In genomic region chr13:57739089-57739488, GRCh38 we compare ENCODE assay signal across 21 cellular contexts.
DNase-seq lines count a peak whose midpoint lies in the region; ATAC-seq and TF ChIP-seq lines count a peak whose summit lies in the region.
"Had no signal": no experiment of that assay in that cellular context is flagged by ENCODE, and none has a peak within 500 bp of the region (broad histone marks: within the 10 kb centered on the region; RNA-seq: fewer than 3 reads in every experiment).

No MANE protein-coding gene starts in this region.

- H3K4me3 ChIP-seq in GM23338 = no peak overlapping the region
- H3K4me3 ChIP-seq: psoas muscle, testis had no signal

- no peaks in the 10 kb centered on the region for H3K9me2 ChIP-seq in GM23338 (ENCODE audit: insufficient read depth)

- H3K9me3 Mint-ChIP-seq in GM23338 = no peaks in the 10 kb centered on the region; the same call in 2 of the 3 replicates
- peaks cover 10% of the 10 kb centered on the region for H3K9me3 Mint-ChIP-seq in activated T-helper 1 cell treated with anti-CD3 and anti-CD28 coated beads, Interleukin-12 subunit alpha, Interleukin-12 subunit beta, Interleukin-2, Interleukin-4 antibody, amounts not matched to agents 30 ng/mL and 10 ng/mL and 1 ng/mL, durations not matched to agents 14 hours and 24 hours and 36 hours
- H3K9me3 Mint-ChIP-seq: activated CD4-positive, alpha-beta T cell treated with anti-CD3 and anti-CD28 coated beads, Interleukin-2, amount 10 ng/mL, durations not matched to agents 24 days and 14 days; brain had no signal

- no peaks in the 10 kb centered on the region for H3K36me3 ChIP-seq in GM23338 (ENCODE audit: insufficient read depth)
- H3K36me3 ChIP-seq: WERI-Rb-1 had no signal

- H3K27ac ChIP-seq in GM23338 (ENCODE audit: low read depth) = no peak overlapping the region
- H3K27ac ChIP-seq: C4-2B, psoas muscle, testis, WERI-Rb-1 had no signal

- peaks cover 34% of the 10 kb centered on the region for H3K4me1 Mint-ChIP-seq in GM23338
- H3K4me1 Mint-ChIP-seq in activated T-helper 1 cell treated with anti-CD3 and anti-CD28 coated beads, Interleukin-12 subunit alpha, Interleukin-12 subunit beta, Interleukin-2, Interleukin-4 antibody, amounts not matched to agents 30 ng/mL and 10 ng/mL and 1 ng/mL, durations not matched to agents 14 hours and 24 hours and 36 hours (ENCODE audit: low read depth) = no peaks in the 10 kb centered on the region
- H3K4me1 Mint-ChIP-seq: activated CD4-positive, alpha-beta T cell treated with anti-CD3 and anti-CD28 coated beads, Interleukin-2, amount 10 ng/mL, durations not matched to agents 24 days and 14 days; naive B cell had no signal

- peaks cover 5% of the 10 kb centered on the region for H3K27me3 Mint-ChIP-seq in GM23338 (ENCODE audit: insufficient read depth, low read depth, poor library complexity)
- no peaks in the 10 kb centered on the region for H3K27me3 Mint-ChIP-seq in activated T-helper 1 cell treated with anti-CD3 and anti-CD28 coated beads, Interleukin-12 subunit alpha, Interleukin-12 subunit beta, Interleukin-2, Interleukin-4 antibody, amounts not matched to agents 30 ng/mL and 10 ng/mL and 1 ng/mL, durations not matched to agents 14 hours and 24 hours and 36 hours (ENCODE audit: insufficient read depth)
- H3K27me3 Mint-ChIP-seq: activated CD4-positive, alpha-beta T cell treated with anti-CD3 and anti-CD28 coated beads, Interleukin-2, amount 10 ng/mL, durations not matched to agents 24 days and 14 days; naive B cell had no signal

- H4K20me1 ChIP-seq in GM23338 (replicated peaks; ENCODE audit: insufficient read depth) = no peaks in the 10 kb centered on the region

- H3K4me1 ChIP-seq in GM23338 (ENCODE audit: insufficient read depth) = peaks cover 36% of the 10 kb centered on the region
- H3K4me1 ChIP-seq: psoas muscle, testis had no signal

- H2AFZ ChIP-seq in GM23338 = no peak overlapping the region

- H3K27me3 ChIP-seq in GM23338 (ENCODE audit: insufficient read depth) = no peaks in the 10 kb centered on the region
- H3K27me3 ChIP-seq: testis had no signal

- H3K27ac Mint-ChIP-seq in GM23338 = no peak overlapping the region
- H3K27ac Mint-ChIP-seq in activated T-helper 1 cell treated with anti-CD3 and anti-CD28 coated beads, Interleukin-12 subunit alpha, Interleukin-12 subunit beta, Interleukin-2, Interleukin-4 antibody, amounts not matched to agents 30 ng/mL and 10 ng/mL and 1 ng/mL, durations not matched to agents 14 hours and 24 hours and 36 hours = no peak overlapping the region
- H3K27ac Mint-ChIP-seq: activated CD4-positive, alpha-beta T cell treated with anti-CD3 and anti-CD28 coated beads, Interleukin-2, amount 10 ng/mL, durations not matched to agents 24 days and 14 days; naive B cell had no signal

- H3K4me3 Mint-ChIP-seq in GM23338 = no peak overlapping the region
- H3K4me3 Mint-ChIP-seq in activated T-helper 1 cell treated with anti-CD3 and anti-CD28 coated beads, Interleukin-12 subunit alpha, Interleukin-12 subunit beta, Interleukin-2, Interleukin-4 antibody, amounts not matched to agents 30 ng/mL and 10 ng/mL and 1 ng/mL, durations not matched to agents 14 hours and 24 hours and 36 hours = no peak overlapping the region
- H3K4me3 Mint-ChIP-seq: activated CD4-positive, alpha-beta T cell treated with anti-CD3 and anti-CD28 coated beads, Interleukin-2, amount 10 ng/mL, durations not matched to agents 24 days and 14 days; mesothelial cell of epicardium; naive B cell had no signal

- H3K4me2 ChIP-seq in GM23338 = peak overlapping the region; percentile 5

- peak; percentile 75 for ATAC-seq in GM23338
- ATAC-seq: PC-3, psoas muscle had no signal

- no peaks in the 10 kb centered on the region for H3F3A ChIP-seq in GM23338 (replicated peaks; ENCODE audit: low read depth)

- intact Hi-C loops in activated T-helper 1 cell treated with anti-CD3 and anti-CD28 coated beads, Interleukin-12 subunit alpha, Interleukin-12 subunit beta, Interleukin-2, Interleukin-4 antibody, amounts not matched to agents 30 ng/mL and 10 ng/mL and 1 ng/mL, durations not matched to agents 14 hours and 24 hours and 36 hours (cut with micrococcal nuclease) = no loop called here

- TF ChIP-seq CTCF in GM23338 (conservative IDR thresholded peaks at IDR 0.05; ENCODE audit: low read depth in 2 of 2) = no peak

- no peaks in the 10 kb centered on the region for H3K36me3 Mint-ChIP-seq in GM23338 (ENCODE audit: low read depth)
- H3K36me3 Mint-ChIP-seq in activated T-helper 1 cell treated with anti-CD3 and anti-CD28 coated beads, Interleukin-12 subunit alpha, Interleukin-12 subunit beta, Interleukin-2, Interleukin-4 antibody, amounts not matched to agents 30 ng/mL and 10 ng/mL and 1 ng/mL, durations not matched to agents 14 hours and 24 hours and 36 hours (ENCODE audit: low read depth) = no peaks in the 10 kb centered on the region
- H3K36me3 Mint-ChIP-seq: brain, mesothelial cell of epicardium, naive B cell had no signal

- H3K79me2 ChIP-seq in GM23338 (replicated peaks; ENCODE audit: insufficient read depth) = no peaks in the 10 kb centered on the region

- DNase-seq in GM23338 (ENCODE audit: low spot score) (peak; percentile 17), NCI-H1417 (lab: John Stamatoyannopoulos, UW) (peak in 2 of 3 experiments; percentile 82 to 98), NCI-H748 (lab: John Stamatoyannopoulos, UW; ENCODE audit: unreplicated experiment) (peak; percentile 97), iPS-NIHi11 (ENCODE audit: low spot score) (peak; percentile 14), NCI-H2107 treated with DMSO at 0.1 percent for 48 hours (lab: John Stamatoyannopoulos, UW; ENCODE audit: unreplicated experiment) (no peak), DMS114 treated with DMSO at 0.1 percent for 48 hours (lab: John Stamatoyannopoulos, UW; ENCODE audit: unreplicated experiment) (no peak)
- no peak for DNase-seq in activated T-helper 1 cell treated with anti-CD3 and anti-CD28 coated beads, Interleukin-12 subunit alpha, Interleukin-12 subunit beta, Interleukin-2, Interleukin-4 antibody, amounts not matched to agents 30 ng/mL and 10 ng/mL and 1 ng/mL, durations not matched to agents 14 hours and 24 hours and 36 hours (ENCODE audit: low spot score)
- DNase-seq: activated CD4-positive, alpha-beta T cell treated with anti-CD3 and anti-CD28 coated beads, Interleukin-2, amount 10 ng/mL, durations not matched to agents 24 days and 14 days; activated gamma-delta T cell treated with Interleukin-2 at 50 U/mL for 16 hours; activated T-cell treated with anti-CD3 and anti-CD28 coated beads, Interleukin-2, amount 50 U/mL, for 1 hour; Calu3; GOT3; naive B cell; PC-3; psoas muscle; stimulated activated naive CD4-positive, alpha-beta T cell treated with Interleukin-2 at 50 U/mL for 16 hours; testis; WERI-Rb-1 had no signal

TF ChIP-seq in GM23338, 12 proteins besides CTCF, POLR2A, EP300 and RAD21 (continues in another document):
- no peak for TF ChIP-seq REST (IDR thresholded peaks at IDR 0.05; ENCODE audit: unreplicated experiment)
- peak; percentile 31; the same call in 1 of the 2 replicates for TF ChIP-seq ETS1 (IDR thresholded peaks at IDR 0.05)
- peak; percentile 77 for TF ChIP-seq NANOG (IDR thresholded peaks at IDR 0.05; ENCODE audit: borderline replicate concordance)
- TF ChIP-seq POLR2AphosphoS5 (IDR thresholded peaks at IDR 0.05; ENCODE audit: low read depth) = no peak

Comparison
In these comparisons a context has a peak if more than half of its experiments do, and no peak if none do; other contexts are left out.
1. DNase-seq: peak in GM23338 (single experiment), NCI-H1417 (2 of 3), NCI-H748 (single experiment) and iPS-NIHi11 (single experiment); none in NCI-H2107 treated with DMSO at 0.1 percent for 48 hours (single experiment), activated T-helper 1 cell treated with anti-CD3 and anti-CD28 coated beads, Interleukin-12 subunit alpha, Interleukin-12 subunit beta, Interleukin-2, Interleukin-4 antibody, amounts not matched to agents 30 ng/mL and 10 ng/mL and 1 ng/mL, durations not matched to agents 14 hours and 24 hours and 36 hours (single experiment) and DMS114 treated with DMSO at 0.1 percent for 48 hours (single experiment).